In the genomic region with DNA sequence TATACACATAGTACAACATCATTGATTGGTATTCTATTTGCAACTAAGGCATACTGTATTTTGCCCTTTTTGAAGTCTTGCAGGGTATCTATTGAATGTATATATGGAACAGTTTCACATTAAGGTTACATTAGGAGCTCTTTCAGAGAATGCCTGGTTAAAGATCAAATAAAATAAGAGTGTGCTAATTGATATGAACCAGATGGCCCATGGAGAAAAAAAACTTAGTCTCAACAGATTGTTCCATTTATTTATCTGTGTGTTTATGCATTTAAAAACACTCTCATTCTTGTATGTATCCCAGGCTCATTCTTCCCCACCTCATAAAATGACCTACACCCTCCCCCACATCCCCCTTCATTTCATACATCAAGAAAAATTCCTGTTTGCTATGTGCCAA, we compare ENCODE assay signal across 39 cellular contexts. TPM values are rescaled to one million over a fixed set of nuclear protein-coding genes. Genes with fewer than 3 reads are reported as not detected.
"Had no signal": no experiment of that assay in that cellular context is flagged by ENCODE, and none has a peak within 500 bp of the region (broad histone marks: within the 10 kb centered on the region; RNA-seq: fewer than 3 reads in every experiment).

No MANE protein-coding gene starts in this region.

- H3K36me3 Mint-ChIP-seq: activated naive CD8-positive, alpha-beta T cell treated with anti-CD3 and anti-CD28 coated beads for 36 hours; IgD-negative memory B cell had no signal

- H3K27me3 Mint-ChIP-seq: activated CD4-positive, alpha-beta T cell treated with anti-CD3 and anti-CD28 coated beads, Interleukin-2, amount 10 ng/mL, durations not matched to agents 24 days and 14 days; activated CD8-positive, alpha-beta T cell treated with anti-CD3 and anti-CD28 coated beads for 36 hours; activated naive CD8-positive, alpha-beta T cell treated with anti-CD3 and anti-CD28 coated beads for 36 hours; activated T-helper 17 cell treated with anti-CD3 and anti-CD28 coated beads, Interleukin-2, amount 50 U/mL, for 72 hours; central memory CD8-positive, alpha-beta T cell; IgD-negative memory B cell had no signal

- H3K9me3 ChIP-seq: Peyer's patch, SJSA1 had no signal

- H3K4me3 ChIP-seq: ascending aorta, cardiac muscle cell, Peyer's patch, SJSA1 had no signal

- H3K36me3 ChIP-seq: ascending aorta, cardiac muscle cell, Peyer's patch, SJSA1, WERI-Rb-1 had no signal

- H3K4me3 Mint-ChIP-seq: activated CD4-positive, alpha-beta T cell treated with anti-CD3 and anti-CD28 coated beads, Interleukin-2, amount 10 ng/mL, durations not matched to agents 24 days and 14 days; activated CD8-positive, alpha-beta T cell treated with anti-CD3 and anti-CD28 coated beads for 36 hours; activated naive CD8-positive, alpha-beta T cell treated with anti-CD3 and anti-CD28 coated beads for 36 hours; activated T-cell treated with anti-CD3 and anti-CD28 coated beads, Interleukin-2, amount 50 U/mL, for 72 hours; activated T-helper 17 cell treated with anti-CD3 and anti-CD28 coated beads, Interleukin-2, amount 50 U/mL, for 72 hours; central memory CD8-positive, alpha-beta T cell; IgD-negative memory B cell had no signal

- H3K27me3 ChIP-seq: ascending aorta, cardiac muscle cell, Peyer's patch, SJSA1 had no signal

- H3K9me3 Mint-ChIP-seq: activated CD4-positive, alpha-beta T cell treated with anti-CD3 and anti-CD28 coated beads, Interleukin-2, amount 10 ng/mL, durations not matched to agents 24 days and 14 days had no signal

- H3K4me1 Mint-ChIP-seq: activated CD4-positive, alpha-beta T cell treated with anti-CD3 and anti-CD28 coated beads, Interleukin-2, amount 10 ng/mL, durations not matched to agents 24 days and 14 days; activated naive CD8-positive, alpha-beta T cell treated with anti-CD3 and anti-CD28 coated beads for 36 hours; activated T-helper 17 cell treated with anti-CD3 and anti-CD28 coated beads, Interleukin-2, amount 50 U/mL, for 72 hours; central memory CD8-positive, alpha-beta T cell; IgD-negative memory B cell had no signal

- H3K27ac ChIP-seq: ascending aorta, cardiac muscle cell, Peyer's patch, SJSA1, WERI-Rb-1 had no signal

- H3K4me1 ChIP-seq: ascending aorta, Peyer's patch, SJSA1 had no signal

- DNase-seq: activated CD4-positive, alpha-beta T cell treated with anti-CD3 and anti-CD28 coated beads for 1 hour; activated CD4-positive, alpha-beta T cell treated with anti-CD3 and anti-CD28 coated beads, Interleukin-2, amount 10 ng/mL, durations not matched to agents 24 days and 14 days; activated CD4-positive, alpha-beta T cell treated with anti-CD3 and anti-CD28 coated beads, Interleukin-2, amount 50 U/mL, for 4 hours; activated CD4-positive, CD25-positive, alpha-beta regulatory T cell; activated CD8-positive, alpha-beta T cell treated with anti-CD3 and anti-CD28 coated beads for 36 hours; activated effector memory CD4-positive, alpha-beta T cell treated with anti-CD3 and anti-CD28 coated beads, Interleukin-2, amount 50 U/mL, for 16 hours; activated naive CD4-positive, alpha-beta T cell; activated naive CD4-positive, alpha-beta T cell treated with anti-CD3 and anti-CD28 coated beads, Interleukin-2, amount 50 U/mL, for 16 hours; activated naive CD8-positive, alpha-beta T cell treated with anti-CD3 and anti-CD28 coated beads for 36 hours; activated T-cell treated with anti-CD3 and anti-CD28 coated beads, Interleukin-2, amount 50 U/mL, for 1 hour; activated T-cell treated with anti-CD3 and anti-CD28 coated beads, Interleukin-2, amount 50 U/mL, for 72 hours; amygdala; Karpas-422; KBM-7; NCI-H1092; NCI-H1436 treated with DMSO at 0.1 percent for 48 hours; NCI-H1694 treated with DMSO at 0.1 percent for 48 hours; NCI-H2029; NCI-H345; NCI-H524 treated with DMSO at 0.1 percent for 48 hours; NCI-H748 treated with DMSO at 0.1 percent for 48 hours; NK-92 treated with Interleukin-12 subunit alpha and Interleukin-12 subunit beta, amount 100 ng/mL, for 24 hours; PC-3; Peyer's patch; RPMI8226; SHP77 treated with DMSO at 0.1 percent for 48 hours; T1000; WERI-Rb-1 had no signal

- H3K27ac Mint-ChIP-seq: activated CD4-positive, alpha-beta T cell treated with anti-CD3 and anti-CD28 coated beads, Interleukin-2, amount 10 ng/mL, durations not matched to agents 24 days and 14 days; activated CD8-positive, alpha-beta T cell treated with anti-CD3 and anti-CD28 coated beads for 36 hours; activated naive CD8-positive, alpha-beta T cell treated with anti-CD3 and anti-CD28 coated beads for 36 hours; activated T-cell treated with anti-CD3 and anti-CD28 coated beads, Interleukin-2, amount 50 U/mL, for 72 hours; activated T-helper 17 cell treated with anti-CD3 and anti-CD28 coated beads, Interleukin-2, amount 50 U/mL, for 72 hours; IgD-negative memory B cell had no signal

RNA-seq across cellular contexts. Expression of a gene that starts 35.2 kb away (rescaled TPM):
- total RNA-seq: activated CD4-positive, alpha-beta T cell treated with anti-CD3 and anti-CD28 coated beads, Interleukin-2, amount 10 ng/mL, durations not matched to agents 24 days and 14 days; activated CD8-positive, alpha-beta memory T cell treated with anti-CD3 and anti-CD28 coated beads for 36 hours; activated CD8-positive, alpha-beta T cell treated with anti-CD3 and anti-CD28 coated beads for 36 hours; activated naive CD8-positive, alpha-beta T cell treated with anti-CD3 and anti-CD28 coated beads for 36 hours; activated T-cell treated with anti-CD3 and anti-CD28 coated beads, Interleukin-2, amount 50 U/mL, for 72 hours; activated T-helper 17 cell treated with anti-CD3 and anti-CD28 coated beads, Interleukin-2, amount 50 U/mL, for 72 hours; cardiac muscle cell; MCF 10A; NCI-H460; PC-3; Peyer's patch; SJSA1; T-helper 1 cell treated with Interleukin-12 subunit alpha and Interleukin-12 subunit beta and Interleukin-4 antibody, amounts not matched to agents 30 ng/mL and 1 ng/mL, for 36 hours; T-helper 2 cell treated with Interferon-gamma antibody and Interleukin-4, amounts not matched to agents 100 ng/mL and 5 ng/mL, for 36 hours had no signal
- polyA plus RNA-seq: cardiac muscle cell, IgD-negative memory B cell had no signal
